Comparison of ENCODE assay signal across 13 cellular contexts in the genomic region with DNA sequence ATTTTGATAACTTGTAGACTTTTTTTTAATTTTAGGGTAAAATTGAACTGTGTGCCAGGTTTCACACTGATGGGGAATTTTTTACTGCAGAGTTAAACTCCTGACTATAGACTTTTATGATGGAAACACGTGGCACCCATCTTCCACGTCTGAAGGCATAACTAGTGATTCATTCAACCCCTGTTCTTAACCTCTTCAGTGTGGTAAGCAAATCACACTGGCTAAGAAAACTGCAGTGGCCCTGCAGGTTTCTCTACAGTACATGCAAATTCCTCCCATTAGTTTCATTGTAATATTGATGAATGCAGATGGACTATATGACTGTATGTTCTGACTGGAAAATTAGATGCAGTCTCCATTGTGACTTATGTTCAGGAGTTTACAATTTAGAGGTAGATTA. TPM values are rescaled to one million over a fixed set of nuclear protein-coding genes. Genes with fewer than 3 reads are reported as not detected.
A peak's percentile ranks its signal among the peaks of the same experiment; 100 is the strongest.
DNase-seq lines count a peak whose midpoint lies in the region; ATAC-seq and TF ChIP-seq lines count a peak whose summit lies in the region.
"Had no signal": no experiment of that assay in that cellular context is flagged by ENCODE, and none has a peak within 500 bp of the region (broad histone marks: within the 10 kb centered on the region; RNA-seq: fewer than 3 reads in every experiment).

No MANE protein-coding gene starts in this region.

- peaks cover 62% of the 10 kb centered on the region for H3K36me3 ChIP-seq in effector memory CD4-positive, alpha-beta T cell (ENCODE audit: control insufficient read depth, insufficient read depth, low read length)
- peaks cover 4% of the 10 kb centered on the region for H3K36me3 ChIP-seq in hepatocyte (replicated peaks; ENCODE audit: insufficient read depth, low read depth)

- H4K20me1 ChIP-seq in hepatocyte (ENCODE audit: insufficient read depth, poor library complexity, severe bottlenecking), result no peaks in the 10 kb centered on the region

- H3K4me1 ChIP-seq in effector memory CD4-positive, alpha-beta T cell (ENCODE audit: control insufficient read depth, insufficient read depth, low read length, poor library complexity, severe bottlenecking), result no peaks in the 10 kb centered on the region
- H3K4me1 ChIP-seq in hepatocyte (ENCODE audit: insufficient read depth), result no peaks in the 10 kb centered on the region

- H3K27ac Mint-ChIP-seq in T-helper 17 cell, result no peak overlapping the region

- no peak overlapping the region for H3K4me3 Mint-ChIP-seq in T-helper 17 cell

- no peak for TF ChIP-seq CTCF in fibroblast of pulmonary artery (IDR thresholded peaks at IDR 0.05; ENCODE audit: low read length, missing control alignments)
- no peak for TF ChIP-seq CTCF in hepatocyte (IDR thresholded peaks at IDR 0.05; ENCODE audit: poor library complexity)

- H3K27me3 ChIP-seq in effector memory CD4-positive, alpha-beta T cell (replicated peaks; ENCODE audit: control insufficient read depth, insufficient read depth, low read length, poor library complexity, severe bottlenecking), result no peaks in the 10 kb centered on the region
- H3K27me3 ChIP-seq in hepatocyte, result no peaks in the 10 kb centered on the region
- H3K27me3 ChIP-seq: stomach had no signal

- no peak overlapping the region for H2AFZ ChIP-seq in hepatocyte

- H3K4me2 ChIP-seq in hepatocyte, result no peak overlapping the region
- H3K4me2 ChIP-seq: KMS-11 had no signal

- H3K4me3 ChIP-seq in fibroblast of pulmonary artery (replicated peaks; ENCODE audit: low read depth, low read length), result no peak overlapping the region
- H3K4me3 ChIP-seq in effector memory CD4-positive, alpha-beta T cell (ENCODE audit: insufficient read depth, low read depth, low read length, poor library complexity, severe bottlenecking), result no peak overlapping the region
- no peak overlapping the region for H3K4me3 ChIP-seq in hepatocyte
- H3K4me3 ChIP-seq: skin epidermis, stomach had no signal

- peak; percentile 33 for DNase-seq in fibroblast of pulmonary artery (ENCODE audit: low read depth)
- no peak for DNase-seq in T-helper 17 cell
- DNase-seq in effector memory CD4-positive, alpha-beta T cell, result no peak
- no peak for DNase-seq in hepatocyte (ENCODE audit: low spot score)
- no peak for DNase-seq in RKO (ENCODE audit: low spot score)
- DNase-seq: activated naive CD4-positive, alpha-beta T cell treated with anti-CD3 and anti-CD28 coated beads, Interleukin-2, amount 50 U/mL, for 16 hours; left colon; stomach had no signal

- H3K9me2 ChIP-seq in hepatocyte (replicated peaks; ENCODE audit: insufficient read depth), result no peaks in the 10 kb centered on the region

- H3K4me1 Mint-ChIP-seq in T-helper 17 cell, result peaks cover 16% of the 10 kb centered on the region

- peak; percentile 79 for ATAC-seq in GM18520 (IDR thresholded peaks at IDR 0.05; ENCODE audit: unreplicated experiment)
- peak; percentile 54 for ATAC-seq in GM21786 (IDR thresholded peaks at IDR 0.05; ENCODE audit: unreplicated experiment)
- peak; percentile 82 for ATAC-seq in HG03469 (IDR thresholded peaks at IDR 0.05; ENCODE audit: unreplicated experiment)
- no peak for ATAC-seq in T-helper 17 cell
- ATAC-seq: left colon had no signal

- no peak overlapping the region for H3K27ac ChIP-seq in effector memory CD4-positive, alpha-beta T cell (ENCODE audit: insufficient read depth, low read length, poor library complexity, severe bottlenecking)
- no peak overlapping the region for H3K27ac ChIP-seq in hepatocyte
- H3K27ac ChIP-seq: KMS-11, stomach had no signal

- H3K79me2 ChIP-seq in hepatocyte, result peaks cover 38% of the 10 kb centered on the region

- no peaks in the 10 kb centered on the region for H3K27me3 Mint-ChIP-seq in T-helper 17 cell

- H3K9me3 ChIP-seq in T-helper 17 cell (ENCODE audit: control insufficient read depth, low read length, poor library complexity, severe bottlenecking) (no peaks in the 10 kb centered on the region), hepatocyte (ENCODE audit: low read depth) (no peaks in the 10 kb centered on the region)
- no peaks in the 10 kb centered on the region for H3K9me3 ChIP-seq in effector memory CD4-positive, alpha-beta T cell (ENCODE audit: control insufficient read depth, low read length)
- H3K9me3 ChIP-seq: stomach had no signal

- H3K36me3 Mint-ChIP-seq in T-helper 17 cell (ENCODE audit: low read depth), result peaks cover 2% of the 10 kb centered on the region

- 69% methylated on average over 2 of the region's 2 CpGs for WGBS in hepatocyte (ENCODE audit: low lambda C conversion rate, missing lambda C conversion rate)

RNA-seq across cellular contexts. Expression of gene SMAD4, which starts 47.2 kb away (rescaled TPM):
- 10 to 100 TPM; 66.7 to 78.6 TPM for total RNA-seq in T-helper 17 cell
- 109 and 116 TPM in 2 replicates for total RNA-seq in hepatocyte
- 62.5 and 64.4 TPM in 2 replicates for polyA plus RNA-seq in hepatocyte
